12 cellular contexts compared by ENCODE assay signal in genomic region chr6:117776441-117776840, GRCh38.
DNase-seq lines count a peak whose midpoint lies in the region; ATAC-seq and TF ChIP-seq lines count a peak whose summit lies in the region.
"Had no signal": no experiment of that assay in that cellular context is flagged by ENCODE, and none has a peak within 500 bp of the region (broad histone marks: within the 10 kb centered on the region; RNA-seq: fewer than 3 reads in every experiment).

No MANE protein-coding gene starts in this region.

- H3K4me3 Mint-ChIP-seq in CD14-positive monocyte, result no peak overlapping the region
- no peak overlapping the region for H3K4me3 Mint-ChIP-seq in endothelial cell (ENCODE audit: unreplicated experiment)

- H4K20me1 ChIP-seq in MM.1S (ENCODE audit: insufficient read depth, low read length), result no peaks in the 10 kb centered on the region

- no peak overlapping the region for H3K4me3 ChIP-seq in MM.1S (ENCODE audit: low read length)
- H3K4me3 ChIP-seq: psoas muscle had no signal

- DNase-seq in CD14-positive monocyte (ENCODE audit: low spot score) (no peak), MM.1S (no peak), endothelial cell (ENCODE audit: low spot score) (no peak), NCI-H1105 treated with DMSO at 0.1 percent for 48 hours (lab: John Stamatoyannopoulos, UW) (no peak), T-helper 9 cell (no peak)
- DNase-seq: activated gamma-delta T cell; psoas muscle; RPMI8226; stimulated activated naive CD4-positive, alpha-beta T cell treated with Interleukin-2 at 50 U/mL for 16 hours had no signal

- TF ChIP-seq CTCF in CD14-positive monocyte (IDR thresholded peaks at IDR 0.05) (peak; percentile 18), MM.1S (IDR thresholded peaks at IDR 0.05; ENCODE audit: low read length) (peak; percentile 31), endothelial cell (IDR thresholded peaks at IDR 0.05; ENCODE audit: unreplicated experiment) (peak; percentile 29)

- H2AFZ ChIP-seq in MM.1S (ENCODE audit: low read length), result no peak overlapping the region

- H3K36me3 ChIP-seq in MM.1S (replicated peaks; ENCODE audit: insufficient read depth, low read length), result no peaks in the 10 kb centered on the region

- H3K4me1 ChIP-seq in MM.1S (ENCODE audit: low read length), result no peaks in the 10 kb centered on the region
- H3K4me1 ChIP-seq: psoas muscle had no signal

- H3K27me3 ChIP-seq in MM.1S (replicated peaks; ENCODE audit: insufficient read depth, low read length), result no peaks in the 10 kb centered on the region

- ATAC-seq in GM21360 (IDR thresholded peaks at IDR 0.05; ENCODE audit: unreplicated experiment), result peak; percentile 55
- ATAC-seq in GM21717 (IDR thresholded peaks at IDR 0.05; ENCODE audit: unreplicated experiment), result no peak
- no peak for ATAC-seq in HG03469 (IDR thresholded peaks at IDR 0.05; ENCODE audit: unreplicated experiment)
- ATAC-seq: psoas muscle had no signal

- H3K27me3 Mint-ChIP-seq in CD14-positive monocyte (ENCODE audit: low read depth in 3 of 3), result peaks cover 2 to 6% (median 5%) of the 10 kb centered on the region in 3 donors
- no peaks in the 10 kb centered on the region for H3K27me3 Mint-ChIP-seq in endothelial cell (ENCODE audit: unreplicated experiment)

- peaks cover 0 to 8% (median 0%) of the 10 kb centered on the region in 7 donors for H3K9me3 Mint-ChIP-seq in CD14-positive monocyte
- no peaks in the 10 kb centered on the region for H3K9me3 Mint-ChIP-seq in endothelial cell (ENCODE audit: unreplicated experiment)

- no peak overlapping the region for H3K9ac ChIP-seq in MM.1S (ENCODE audit: low read length)

- H3K79me2 ChIP-seq in MM.1S (ENCODE audit: low read length), result no peaks in the 10 kb centered on the region

- no peak overlapping the region for H3K27ac ChIP-seq in MM.1S (ENCODE audit: low read length)
- H3K27ac ChIP-seq: psoas muscle had no signal

- no peaks in the 10 kb centered on the region for H3K36me3 Mint-ChIP-seq in CD14-positive monocyte
- H3K36me3 Mint-ChIP-seq in endothelial cell (ENCODE audit: low read depth, unreplicated experiment), result no peaks in the 10 kb centered on the region

- intact Hi-C loops in CD14-positive monocyte (cut with micrococcal nuclease), result no loop called here

- no peaks in the 10 kb centered on the region for H3K9me2 ChIP-seq in MM.1S (replicated peaks; ENCODE audit: insufficient read depth, low read length)

- H3K9me3 ChIP-seq in MM.1S (replicated peaks; ENCODE audit: insufficient read depth, low read length), result no peaks in the 10 kb centered on the region
- H3K9me3 ChIP-seq: psoas muscle had no signal

- H3K27ac Mint-ChIP-seq in CD14-positive monocyte, result no peak overlapping the region
- no peak overlapping the region for H3K27ac Mint-ChIP-seq in endothelial cell (ENCODE audit: unreplicated experiment)

- no peaks in the 10 kb centered on the region for H3F3A ChIP-seq in MM.1S (ENCODE audit: insufficient read depth, low read length)

- H3K4me1 Mint-ChIP-seq in CD14-positive monocyte (peaks cover 4% of the 10 kb centered on the region), endothelial cell (ENCODE audit: unreplicated experiment) (no peaks in the 10 kb centered on the region)

- no peak overlapping the region for H3K4me2 ChIP-seq in MM.1S (ENCODE audit: low read depth, low read length)
